ENCODE assay signal across 26 cellular contexts in genomic region chr1:220796530-220796929, GRCh38. TPM values are rescaled to one million over a fixed set of nuclear protein-coding genes. Genes with fewer than 3 reads are reported as not detected.
DNase-seq lines count a peak whose midpoint lies in the region; ATAC-seq, FAIRE-seq and TF ChIP-seq lines count a peak whose summit lies in the region.
"Had no signal": no experiment of that assay in that cellular context is flagged by ENCODE, and none has a peak within 500 bp of the region (broad histone marks: within the 10 kb centered on the region; RNA-seq: fewer than 3 reads in every experiment).

No MANE protein-coding gene starts in this region.

- no peaks in the 10 kb centered on the region for H3K79me2 ChIP-seq in K562 (ENCODE audit: control insufficient read depth, insufficient read depth, low read length)
- H3K79me2 ChIP-seq in SK-N-SH (ENCODE audit: insufficient read depth) = no peaks in the 10 kb centered on the region

- no peaks in the 10 kb centered on the region for H4K20me1 ChIP-seq in K562 (replicated peaks; ENCODE audit: control insufficient read depth, insufficient read depth, low read length)
- H4K20me1 ChIP-seq in SK-N-SH (ENCODE audit: insufficient read depth) = no peaks in the 10 kb centered on the region

- no peaks in the 10 kb centered on the region for H3F3A ChIP-seq in SK-N-SH (replicated peaks; ENCODE audit: insufficient read depth)

- no peaks in the 10 kb centered on the region for H3K9me1 ChIP-seq in K562 (ENCODE audit: control insufficient read depth, insufficient read depth, low read length)

- no peaks in the 10 kb centered on the region for H3K9me3 ChIP-seq in right atrium auricular region
- H3K9me3 ChIP-seq in K562 (replicated peaks; ENCODE audit: control insufficient read depth, insufficient read depth, low read depth, low read length) = no peaks in the 10 kb centered on the region
- no peaks in the 10 kb centered on the region for H3K9me3 ChIP-seq in sigmoid colon
- no peaks in the 10 kb centered on the region for H3K9me3 ChIP-seq in SK-N-SH
- H3K9me3 ChIP-seq: A549 had no signal

- in situ Hi-C loops in K562 (cut with MboI) = no loop called here

- H3K9ac ChIP-seq in K562 (ENCODE audit: insufficient read depth in 1 of 2, low read depth in 2 of 2, low read length in 2 of 2) (peak overlapping the region in 1 of 2 experiments; percentile 72; a peak in 1 of 4 replicates), SK-N-SH (no peak overlapping the region)

- CTCF ChIA-PET in K562 (lab: Yijun Ruan, JAX; ENCODE audit: low intra/inter-chr PET ratio) = no interaction called here
- CTCF ChIA-PET in SK-N-SH (lab: Yijun Ruan, JAX) = interaction anchor here (1.2 to 3.0 kb wide), 3 partner anchors 8 to 21 kb away, joined by 3 to 15 read pairs (median 8); no protein-coding TSS in a partner anchor

- H3K27me3 ChIP-seq in right atrium auricular region (no peaks in the 10 kb centered on the region), K562 (ENCODE audit: control insufficient read depth in 2 of 2, insufficient read depth in 2 of 2, low read length in 2 of 2) (peaks cover 5 to 16% of the 10 kb centered on the region in 2 experiments; a peak in 2 of 5 replicates), sigmoid colon (no peaks in the 10 kb centered on the region), SK-N-SH (ENCODE audit: insufficient read depth) (no peaks in the 10 kb centered on the region)

- TF ChIP-seq RAD21 in K562 (CRISPR knock-in tag; conservative IDR thresholded peaks at IDR 0.05 in 1 of 2, IDR thresholded peaks at IDR 0.05 in 1 of 2) (peak in 1 of 2 experiments; percentile 41; a peak in 2 of 4 replicates), SK-N-SH (IDR thresholded peaks at IDR 0.05; ENCODE audit: low read length) (no peak)

- intact Hi-C loops in left ventricle myocardium superior (cut with micrococcal nuclease) (no loop called here), K562 (cut with micrococcal nuclease) (no loop called here), sigmoid colon (cut with DNase I) (no loop called here)

- no peaks in the 10 kb centered on the region for H3K9me2 ChIP-seq in SK-N-SH

- TF ChIP-seq CTCF in right atrium auricular region (IDR thresholded peaks at IDR 0.05) = no peak
- TF ChIP-seq CTCF in K562 (IDR thresholded peaks at IDR 0.05 in 2 of 3, conservative IDR thresholded peaks at IDR 0.05 in 1 of 3; ENCODE audit: insufficient read depth in 2 of 3, low read depth in 1 of 3, low read length in 3 of 3) = peak in 2 of 3 experiments; percentile 11 to 30; a peak in 2 of 6 replicates
- TF ChIP-seq CTCF in sigmoid colon (IDR thresholded peaks at IDR 0.05) = no peak
- TF ChIP-seq CTCF in SK-N-SH (IDR thresholded peaks at IDR 0.05) = no peak

- H3K36me3 ChIP-seq in right atrium auricular region (no peaks in the 10 kb centered on the region), K562 (ENCODE audit: control insufficient read depth, insufficient read depth, low read length) (no peaks in the 10 kb centered on the region), sigmoid colon (peaks cover 0 to 29% (median 2%) of the 10 kb centered on the region in 4 donors), SK-N-SH (replicated peaks in 1 of 2; ENCODE audit: control insufficient read depth in 1 of 2, insufficient read depth in 2 of 2, low read length in 1 of 2) (peaks cover 0 to 27% of the 10 kb centered on the region in 2 experiments)

- FAIRE-seq in K562 (lab: Jason Lieb, UNC) = no peak
- FAIRE-seq: A549, D721Med had no signal

- no peak for ATAC-seq in left ventricle myocardium superior
- peak; percentile 86 for ATAC-seq in K562
- no peak for ATAC-seq in GM18502 (IDR thresholded peaks at IDR 0.05; ENCODE audit: poor library complexity, unreplicated experiment)
- ATAC-seq: A549, PC-3, SK-N-SH treated with all-trans-retinoic acid at 6 μM for 48 hours had no signal

- H3K4me2 ChIP-seq in K562 (ENCODE audit: insufficient read depth, low read length) = no peak overlapping the region
- no peak overlapping the region for H3K4me2 ChIP-seq in SK-N-SH
- H3K4me2 ChIP-seq: A549 had no signal

- H3K27ac ChIP-seq in right atrium auricular region (no peak overlapping the region), K562 (ENCODE audit: extremely low read depth, low read depth, low read length) (no peak overlapping the region), sigmoid colon (no peak overlapping the region), SK-N-SH (ENCODE audit: low read depth in 2 of 2, low read length in 1 of 2) (no peak overlapping the region)
- H3K27ac ChIP-seq: A549, RWPE1 had no signal

- H3K4me1 ChIP-seq in right atrium auricular region (peaks cover 0 to 7% of the 10 kb centered on the region in 2 donors), K562 (replicated peaks in 1 of 2; ENCODE audit: control insufficient read depth in 2 of 2, insufficient read depth in 2 of 2, low read length in 2 of 2) (no peaks in the 10 kb centered on the region), sigmoid colon (peaks cover 0 to 1% (median 0%) of the 10 kb centered on the region in 4 donors), SK-N-SH (ENCODE audit: control insufficient read depth in 1 of 2, insufficient read depth in 2 of 2, low read depth in 1 of 2, low read length in 1 of 2) (peaks cover 0 to under 1% of the 10 kb centered on the region in 2 experiments; a peak in 1 of 4 replicates)
- H3K4me1 ChIP-seq: A549 had no signal

- TF ChIP-seq POLR2A in K562 (conservative IDR thresholded peaks at IDR 0.05) (no peak), sigmoid colon (IDR thresholded peaks at IDR 0.05) (no peak)

- POLR2A ChIA-PET in K562 (lab: Yijun Ruan, JAX) = interaction anchor here (0.6 to 0.8 kb wide), 2 partner anchors 16 to 146 kb away, joined by 3 read pairs; no protein-coding TSS in a partner anchor
- POLR2A ChIA-PET in SK-N-SH (lab: Yijun Ruan, JAX) = no interaction called here

- TF ChIP-seq EP300 in K562 (IDR thresholded peaks at IDR 0.05; ENCODE audit: low read length) = no peak
- no peak for TF ChIP-seq EP300 in sigmoid colon (IDR thresholded peaks at IDR 0.05)
- no peak for TF ChIP-seq EP300 in SK-N-SH (IDR thresholded peaks at IDR 0.05; ENCODE audit: borderline replicate concordance in 1 of 2, low read depth in 1 of 2, low read length in 1 of 2)

- WGBS in K562 (ENCODE audit: insufficient coverage, low coverage, missing lambda C conversion rate) = 2% methylated on average over 10 of the region's 10 CpGs
- 58 to 91% methylated on average over 10 of the region's 10 CpGs for WGBS in sigmoid colon, 2 donors
- WGBS in SK-N-SH (ENCODE audit: low lambda C conversion rate) = 100% methylated on average over 1 of the region's 10 CpGs

- H3K4me3 ChIP-seq in right atrium auricular region (no peak overlapping the region), K562 (no peak overlapping the region), sigmoid colon (no peak overlapping the region), SK-N-SH (ENCODE audit: low read depth in 2 of 2, low read length in 1 of 2) (no peak overlapping the region)
- H3K4me3 ChIP-seq: A549 had no signal

- BruUV-seq in K562 (replicated peaks; lab: Mats Ljungman, UMichigan) = no TSS peak

- DNase-seq in right atrium auricular region (ENCODE audit: low spot score) = peak; percentile 44
- DNase-seq in left ventricle myocardium superior = no peak
- peak; percentile 27 for DNase-seq in OCI-M1 (lab: John Stamatoyannopoulos, UW)
- peak in 2 of 4 experiments; percentile 24 to 25 for DNase-seq in K562 (ENCODE audit: extremely low read depth in 1 of 4, low spot score in 3 of 4)
- peak; percentile 53 for DNase-seq in sigmoid colon
- DNase-seq in NCI-H146 treated with DMSO at 0.1 percent for 48 hours (lab: John Stamatoyannopoulos, UW; ENCODE audit: unreplicated experiment) = no peak
- DNase-seq in SK-N-SH = no peak
- DNase-seq: DMS53, GDM1, H7, KBM-7, MM.1S, NCI-H1105, NCI-H146, NCI-H2081, NCI-H2171, NCI-H345, NCI-H524 treated with DMSO at 0.1 percent for 48 hours, NCI-H82, PC-3, SHP77 treated with DMSO at 0.1 percent for 48 hours had no signal

- peak overlapping the region; percentile 60 for H2AFZ ChIP-seq in K562 (ENCODE audit: low read depth, low read length)
- H2AFZ ChIP-seq in SK-N-SH (ENCODE audit: low read depth) = no peak overlapping the region

RNA-seq across cellular contexts. Expression of gene MTARC1, which starts 9.8 kb away (rescaled TPM):
- total RNA-seq in right atrium auricular region (1 to 10 TPM; 4.0 to 6.1 TPM), left ventricle myocardium superior (3.5 TPM), K562 (2014; rRNA removed) (not detected in 2 replicates), K562 (2014; rRNA removed; fragmentation: Illumina TruSeq; extraction: Trizol) (not detected in 2 replicates), K562 (2015; rRNA removed; fragmentation: Illumina TruSeq; extraction: Trizol) (not detected in 2 replicates), K562 (2021) (0.11 TPM in 1 of 2 replicates, not detected in the other), sigmoid colon (10 to 100 TPM in 2 of 4 donors, 1 to 10 TPM in 2; 5.3 to 13.2 (median 8.6) TPM)
- total RNA-seq in K562 (2011; cell fraction: chromatin; rRNA removed; ENCODE audit: low replicate concordance) = not detected in 2 replicates
- total RNA-seq in K562 (2011; cell fraction: nucleolus; rRNA removed) = 0.17 TPM in 1 of 2 replicates, not detected in the other
- 0.08 TPM in 1 of 2 replicates, not detected in the other for total RNA-seq in K562 (2011; cell fraction: nucleoplasm; rRNA removed)
- polyA plus RNA-seq in K562 (2011; rRNA removed) (0.14 TPM in 1 of 2 replicates, not detected in the other), K562 (2014; fragmentation: Illumina TruSeq; extraction: Trizol) (not detected in 2 replicates), K562 (2014; fragmentation: Nextera tagmentation; extraction: Ambion mirVana) (under 1 TPM in 1 of 2 experiments, not detected in 1; 0.07 TPM), K562 (2014; rRNA removed) (not detected in 2 replicates), sigmoid colon (10 to 100 TPM in 2 of 3 donors, 1 to 10 TPM in 1; 8.6 to 31.4 (median 15.6) TPM), SK-N-SH (2012; rRNA removed) (5.4 and 6.1 TPM in 2 replicates)
- 0.03 and 0.10 TPM in 2 replicates for polyA plus RNA-seq in K562 (2011; cell fraction: cytosol; rRNA removed)
- polyA plus RNA-seq in K562 (2011; cell fraction: nucleus; rRNA removed) = 0.06 TPM in 1 of 2 replicates, not detected in the other
- polyA plus RNA-seq in K562 (2012) = 0.08 TPM in 1 of 2 replicates, not detected in the other
- 0.56 TPM in 1 of 2 replicates, not detected in the other for polyA minus RNA-seq in K562 (2011; rRNA and poly(A)+ RNA removed)
- polyA minus RNA-seq in K562 (2011; cell fraction: cytosol; rRNA and poly(A)+ RNA removed) = 0.29 and 1.8 TPM in 2 replicates
- 0.13 TPM in 1 of 2 replicates, not detected in the other for polyA minus RNA-seq in K562 (2011; cell fraction: nucleus; rRNA and poly(A)+ RNA removed)
- 6.3 and 9.4 TPM in 2 replicates for polyA plus RNA-seq in SK-N-SH (2012; cell fraction: cytosol; rRNA removed)
- 2.6 and 4.3 TPM in 2 replicates for polyA plus RNA-seq in SK-N-SH (2012; cell fraction: nucleus; rRNA removed)

RNA-seq across cellular contexts. Expression of gene MTARC2, which starts 48.4 kb away (rescaled TPM):
- total RNA-seq in right atrium auricular region (10 to 100 TPM; 13.6 to 23.6 TPM), left ventricle myocardium superior (24.9 TPM), K562 (2014; rRNA removed) (not detected in 2 replicates), K562 (2014; rRNA removed; fragmentation: Illumina TruSeq; extraction: Trizol) (not detected in 2 replicates), K562 (2015; rRNA removed; fragmentation: Illumina TruSeq; extraction: Trizol) (not detected in 2 replicates), K562 (2021) (0.11 and 0.35 TPM in 2 replicates), sigmoid colon (10 to 100 TPM; 11.4 to 22.7 (median 18.8) TPM)
- not detected in 2 replicates for total RNA-seq in K562 (2011; cell fraction: chromatin; rRNA removed; ENCODE audit: low replicate concordance)
- not detected in 2 replicates for total RNA-seq in K562 (2011; cell fraction: nucleolus; rRNA removed)
- total RNA-seq in K562 (2011; cell fraction: nucleoplasm; rRNA removed) = not detected in 2 replicates
- polyA plus RNA-seq in K562 (2011; rRNA removed) (not detected in 2 replicates), K562 (2014; fragmentation: Illumina TruSeq; extraction: Trizol) (not detected in 2 replicates), K562 (2014; fragmentation: Nextera tagmentation; extraction: Ambion mirVana) (under 1 TPM in 1 of 2 experiments, not detected in 1; 0.03 TPM), K562 (2014; rRNA removed) (not detected in 2 replicates), sigmoid colon (10 to 100 TPM in 1 of 3 donors, 1 to 10 TPM in 2; 4.8 to 11.9 (median 6.0) TPM), SK-N-SH (2012; rRNA removed) (6.0 and 6.1 TPM in 2 replicates)
- polyA plus RNA-seq in K562 (2011; cell fraction: cytosol; rRNA removed) = not detected in 2 replicates
- polyA plus RNA-seq in K562 (2011; cell fraction: nucleus; rRNA removed) = not detected in 2 replicates
- 0.11 TPM in 1 of 2 replicates, not detected in the other for polyA plus RNA-seq in K562 (2012)
- polyA minus RNA-seq in K562 (2011; rRNA and poly(A)+ RNA removed) = not detected in 2 replicates
- polyA minus RNA-seq in K562 (2011; cell fraction: cytosol; rRNA and poly(A)+ RNA removed) = not detected in 2 replicates
- not detected in 2 replicates for polyA minus RNA-seq in K562 (2011; cell fraction: nucleus; rRNA and poly(A)+ RNA removed)
- polyA plus RNA-seq in SK-N-SH (2012; cell fraction: cytosol; rRNA removed) = 4.2 and 4.4 TPM in 2 replicates
- 19.4 and 19.6 TPM in 2 replicates for polyA plus RNA-seq in SK-N-SH (2012; cell fraction: nucleus; rRNA removed)

Comparison
In these comparisons a context has a peak if more than half of its experiments do, and no peak if none do; other contexts are left out.
1. DNase-seq: peak in right atrium auricular region (single experiment), OCI-M1 (single experiment) and sigmoid colon (single experiment); none in left ventricle myocardium superior (single experiment), NCI-H146 treated with DMSO at 0.1 percent for 48 hours (single experiment) and SK-N-SH (single experiment).
2. CTCF ChIP-seq: peak in K562 (2 of 3); none in right atrium auricular region (0 of 2), sigmoid colon (0 of 4) and SK-N-SH (single experiment).
3. RNA of gene MTARC2, which starts 48.4 kb away (total RNA-seq): 24.9 TPM in left ventricle myocardium superior (single experiment), 13.6 to 23.6 TPM in right atrium auricular region and 11.4 to 22.7 TPM in sigmoid colon; 0.11 to 0.35 TPM in K562; every median in the first group is over 4 times any median in the second.